ENCODE assay signal across 9 cellular contexts in the genomic region with DNA sequence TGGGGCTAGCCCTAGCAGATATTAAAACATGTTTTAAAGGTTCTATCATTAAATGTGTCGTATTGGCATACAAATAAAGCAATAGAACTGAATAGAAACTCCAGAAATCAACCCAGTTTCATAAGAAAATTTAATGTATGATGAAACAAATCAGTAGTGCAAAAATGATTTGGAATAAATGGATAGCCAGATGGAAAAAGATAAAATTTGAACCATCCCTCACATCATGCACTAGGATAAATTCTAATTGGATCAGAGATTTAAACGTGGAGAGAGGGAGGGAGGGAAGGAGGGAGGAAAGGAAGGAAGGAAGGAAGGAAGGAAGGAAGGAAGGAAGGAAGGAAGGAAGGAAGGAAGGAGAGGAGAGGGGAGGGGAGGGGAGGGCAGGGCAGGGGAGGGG.
"Had no signal": no experiment of that assay in that cellular context is flagged by ENCODE, and none has a peak within 500 bp of the region (broad histone marks: within the 10 kb centered on the region; RNA-seq: fewer than 3 reads in every experiment).

No MANE protein-coding gene starts in this region.

- DNase-seq: GM23248, GOT3, H7, H9, HCEC 1CT, HFFc6 had no signal

- ATAC-seq: GM23338, HCT116 had no signal

- H3K4me3 ChIP-seq: GM23248, GM23338, HAP-1 had no signal

- H3K9ac ChIP-seq: GM23248 had no signal

- H3K27ac ChIP-seq: GM23248 had no signal

- H3K9me3 ChIP-seq: HAP-1 had no signal

- H3K36me3 ChIP-seq: HAP-1 had no signal
